36 cellular contexts compared by ENCODE assay signal in genomic region chr10:5428133-5428532, GRCh38. TPM values are rescaled to one million over a fixed set of nuclear protein-coding genes. Genes with fewer than 3 reads are reported as not detected.
A peak's percentile ranks its signal among the peaks of the same experiment; 100 is the strongest.
DNase-seq lines count a peak whose midpoint lies in the region; ATAC-seq and TF ChIP-seq lines count a peak whose summit lies in the region.
"Had no signal": no experiment of that assay in that cellular context is flagged by ENCODE, and none has a peak within 500 bp of the region (broad histone marks: within the 10 kb centered on the region; RNA-seq: fewer than 3 reads in every experiment).

No MANE protein-coding gene starts in this region.

- DNase-seq in activated T-cell treated with anti-CD3 and anti-CD28 coated beads, Interleukin-2, amount 50 U/mL, for 72 hours, result no peak
- DNase-seq in activated T-cell treated with anti-CD3 and anti-CD28 coated beads, Interleukin-2, amount 50 U/mL, for 1 hour, result no peak
- DNase-seq in coronary artery (ENCODE audit: low spot score) (no peak), mesenchymal stem cell (no peak), NCI-H1092 (lab: John Stamatoyannopoulos, UW) (no peak), T1000 (lab: John Stamatoyannopoulos, UW) (no peak)
- DNase-seq: 8988T; activated CD4-positive, alpha-beta T cell treated with anti-CD3 and anti-CD28 coated beads for 48 hours; activated gamma-delta T cell treated with Interleukin-2 at 50 U/mL for 16 hours; activated naive CD8-positive, alpha-beta T cell treated with anti-CD3 and anti-CD28 coated beads, Interleukin-2, amount 10 ng/mL, durations not matched to agents 7 days and 5 days; activated T-cell treated with anti-CD3 and anti-CD28 coated beads, Interleukin-2, amount 50 U/mL, for 24 hours; AML-193; caudate nucleus; CD4-positive, CD25-positive, alpha-beta regulatory T cell; esophagus squamous epithelium; KBM-7; kidney glomerular epithelial cell; NCI-H146; NCI-H510A; retina; SJCRH30; T-helper 9 cell had no signal

- H3K4me3 Mint-ChIP-seq in activated T-cell treated with anti-CD3 and anti-CD28 coated beads, Interleukin-2, amount 50 U/mL, for 72 hours, result no peak overlapping the region
- H3K4me3 Mint-ChIP-seq: activated naive CD8-positive, alpha-beta T cell treated with anti-CD3 and anti-CD28 coated beads, Interleukin-2, amount 10 ng/mL, durations not matched to agents 7 days and 5 days; activated T-cell treated with anti-CD3 and anti-CD28 coated beads, Interleukin-2, amount 50 U/mL, for 24 hours; CD4-positive, CD25-positive, alpha-beta regulatory T cell; dendritic cell treated with granulocyte-macrophage colony-stimulating factor and Interleukin-4, amounts not matched to agents 40 ng/mL and 50 ng/mL, for 4 days; natural killer cell treated with Interleukin-12 subunit alpha and Interleukin-12 subunit beta and Interleukin-15 and Interleukin-18, amount 100 ng/mL, for 72 hours; stimulated activated effector memory CD8-positive, alpha-beta T cell treated with anti-CD3 and anti-CD28 coated beads, Interleukin-12 subunit alpha, Interleukin-12 subunit beta, amount 100 ng/mL, for 72 hours; type B pancreatic cell had no signal

- no peak overlapping the region for H2BK15ac ChIP-seq in mesenchymal stem cell (ENCODE audit: low read depth, poor library complexity, severe bottlenecking)

- peak overlapping the region; percentile 40 for H3K27ac Mint-ChIP-seq in activated T-cell treated with anti-CD3 and anti-CD28 coated beads, Interleukin-2, amount 50 U/mL, for 72 hours
- H3K27ac Mint-ChIP-seq: activated naive CD8-positive, alpha-beta T cell treated with anti-CD3 and anti-CD28 coated beads, Interleukin-2, amount 10 ng/mL, durations not matched to agents 7 days and 5 days; activated T-cell treated with anti-CD3 and anti-CD28 coated beads, Interleukin-2, amount 50 U/mL, for 24 hours; natural killer cell treated with Interleukin-12 subunit alpha and Interleukin-12 subunit beta and Interleukin-15 and Interleukin-18, amount 100 ng/mL, for 72 hours; stimulated activated effector memory CD8-positive, alpha-beta T cell treated with anti-CD3 and anti-CD28 coated beads, Interleukin-12 subunit alpha, Interleukin-12 subunit beta, amount 100 ng/mL, for 72 hours had no signal

- peaks cover 15% of the 10 kb centered on the region for H3K79me1 ChIP-seq in mesenchymal stem cell (replicated peaks; ENCODE audit: low read length, poor library complexity, severe bottlenecking)

- H2BK12ac ChIP-seq in mesenchymal stem cell (ENCODE audit: low read length in 2 of 2), result no peak overlapping the region

- no peaks in the 10 kb centered on the region for H3K27me3 ChIP-seq in mesenchymal stem cell (ENCODE audit: control insufficient read depth in 1 of 2, insufficient read depth in 1 of 2, low read length in 2 of 2)
- H3K27me3 ChIP-seq: esophagus squamous epithelium, SJCRH30 had no signal

- no peaks in the 10 kb centered on the region for H3K4me1 Mint-ChIP-seq in activated T-cell treated with anti-CD3 and anti-CD28 coated beads, Interleukin-2, amount 50 U/mL, for 72 hours (ENCODE audit: low read depth)
- H3K4me1 Mint-ChIP-seq: stimulated activated effector memory CD8-positive, alpha-beta T cell treated with anti-CD3 and anti-CD28 coated beads, Interleukin-12 subunit alpha, Interleukin-12 subunit beta, amount 100 ng/mL, for 72 hours had no signal

- no peak overlapping the region for H2AFZ ChIP-seq in mesenchymal stem cell (ENCODE audit: low read depth, low read length)

- peaks cover 3% of the 10 kb centered on the region for H3K9me3 ChIP-seq in mesenchymal stem cell (ENCODE audit: control insufficient read depth, low read length)
- H3K9me3 ChIP-seq: esophagus squamous epithelium, SJCRH30 had no signal

- peak overlapping the region; percentile 28 for H3K9ac ChIP-seq in mesenchymal stem cell (ENCODE audit: low read length)

- H4K91ac ChIP-seq in mesenchymal stem cell (ENCODE audit: low read length), result no peak overlapping the region

- H2AK5ac ChIP-seq in mesenchymal stem cell (ENCODE audit: low read length, severe bottlenecking), result no peak overlapping the region

- H3K18ac ChIP-seq in mesenchymal stem cell (ENCODE audit: low read depth in 1 of 2, low read length in 2 of 2), result no peak overlapping the region

- H3K14ac ChIP-seq in mesenchymal stem cell (ENCODE audit: low read length in 2 of 2), result no peak overlapping the region

- no peak overlapping the region for H3K4ac ChIP-seq in mesenchymal stem cell (ENCODE audit: low read depth in 1 of 2, low read length in 2 of 2)

- no peak overlapping the region for H3K4me2 ChIP-seq in mesenchymal stem cell (ENCODE audit: low read length, poor library complexity, severe bottlenecking)

- no peak for TF ChIP-seq CTCF in coronary artery (IDR thresholded peaks at IDR 0.05)

- peaks cover 0 to 2% of the 10 kb centered on the region in 2 donors for H3K9me3 Mint-ChIP-seq in activated T-cell treated with anti-CD3 and anti-CD28 coated beads, Interleukin-2, amount 50 U/mL, for 72 hours
- H3K9me3 Mint-ChIP-seq: activated T-cell treated with anti-CD3 and anti-CD28 coated beads, Interleukin-2, amount 50 U/mL, for 24 hours; dendritic cell treated with granulocyte-macrophage colony-stimulating factor and Interleukin-4, amounts not matched to agents 40 ng/mL and 50 ng/mL, for 4 days; natural killer cell treated with Interleukin-12 subunit alpha and Interleukin-12 subunit beta and Interleukin-15 and Interleukin-18, amount 100 ng/mL, for 72 hours had no signal

- H3K36me3 Mint-ChIP-seq in activated T-cell treated with anti-CD3 and anti-CD28 coated beads, Interleukin-2, amount 50 U/mL, for 72 hours (ENCODE audit: insufficient read depth in 2 of 2), result peaks cover 4 to 16% of the 10 kb centered on the region in 2 donors

- H3K27ac ChIP-seq in coronary artery (peak overlapping the region; percentile 72), mesenchymal stem cell (ENCODE audit: low read length, poor library complexity, severe bottlenecking) (no peak overlapping the region)
- H3K27ac ChIP-seq: esophagus squamous epithelium, SJCRH30, VCaP had no signal

- H4K8ac ChIP-seq in mesenchymal stem cell (ENCODE audit: low read length), result no peak overlapping the region

- no peak overlapping the region for H2BK5ac ChIP-seq in mesenchymal stem cell (ENCODE audit: low read depth, low read length, poor library complexity, severe bottlenecking)

- H3K4me3 ChIP-seq in coronary artery, result no peak overlapping the region
- H3K4me3 ChIP-seq in mesenchymal stem cell (ENCODE audit: insufficient read depth in 1 of 2, low read depth in 1 of 2, low read length in 2 of 2), result no peak overlapping the region
- H3K4me3 ChIP-seq: esophagus squamous epithelium, lung, SJCRH30 had no signal

- no peaks in the 10 kb centered on the region for H3K4me1 ChIP-seq in mesenchymal stem cell (ENCODE audit: control insufficient read depth, insufficient read depth, low read depth, low read length)
- H3K4me1 ChIP-seq: esophagus squamous epithelium, SJCRH30 had no signal

- H3K27me3 Mint-ChIP-seq in activated T-cell treated with anti-CD3 and anti-CD28 coated beads, Interleukin-2, amount 50 U/mL, for 72 hours (ENCODE audit: low read depth), result no peaks in the 10 kb centered on the region
- H3K27me3 Mint-ChIP-seq: activated naive CD8-positive, alpha-beta T cell treated with anti-CD3 and anti-CD28 coated beads, Interleukin-2, amount 10 ng/mL, durations not matched to agents 7 days and 5 days; activated T-cell treated with anti-CD3 and anti-CD28 coated beads, Interleukin-2, amount 50 U/mL, for 24 hours; dendritic cell treated with granulocyte-macrophage colony-stimulating factor and Interleukin-4, amounts not matched to agents 40 ng/mL and 50 ng/mL, for 4 days; natural killer cell treated with Interleukin-12 subunit alpha and Interleukin-12 subunit beta and Interleukin-15 and Interleukin-18, amount 100 ng/mL, for 72 hours; type B pancreatic cell had no signal

- WGBS in mesenchymal stem cell, result 100% methylated on average over 1 of the region's 2 CpGs

- H3K23ac ChIP-seq in mesenchymal stem cell (ENCODE audit: low read length in 2 of 2), result no peak overlapping the region

- ATAC-seq in activated T-cell treated with anti-CD3 and anti-CD28 coated beads, Interleukin-2, amount 50 U/mL, for 72 hours (replicated peaks in 1 of 2), result no peak
- no peak for ATAC-seq in HG03565 (IDR thresholded peaks at IDR 0.05; ENCODE audit: unreplicated experiment)
- no peak for ATAC-seq in GM21360 (IDR thresholded peaks at IDR 0.05; ENCODE audit: unreplicated experiment)
- ATAC-seq: natural killer cell treated with Interleukin-12 subunit alpha and Interleukin-12 subunit beta and Interleukin-15 and Interleukin-18, amount 100 ng/mL, for 72 hours; stimulated activated effector memory CD8-positive, alpha-beta T cell treated with anti-CD3 and anti-CD28 coated beads, Interleukin-12 subunit alpha, Interleukin-12 subunit beta, amount 100 ng/mL, for 72 hours had no signal

- H2BK120ac ChIP-seq in mesenchymal stem cell (ENCODE audit: low read depth, low read length), result no peak overlapping the region

- H3K36me3 ChIP-seq in mesenchymal stem cell (ENCODE audit: control insufficient read depth in 1 of 2, insufficient read depth in 2 of 2, low read depth in 1 of 2, low read length in 2 of 2), result no peaks in the 10 kb centered on the region

RNA-seq across cellular contexts. Expression of gene NET1, which starts 15.8 kb away (rescaled TPM):
- total RNA-seq in activated T-cell treated with anti-CD3 and anti-CD28 coated beads, Interleukin-2, amount 50 U/mL, for 72 hours, result 10 to 100 TPM; 22.2 to 37.5 TPM
- 10.2 TPM for polyA plus RNA-seq in mesenchymal stem cell (2013, experiment 1 of 2)
- 10.9 TPM for polyA plus RNA-seq in mesenchymal stem cell (2013, experiment 2 of 2)

RNA-seq across cellular contexts. Expression of gene TUBAL3, which starts 23.5 kb away (rescaled TPM):
- not detected for total RNA-seq in activated T-cell treated with anti-CD3 and anti-CD28 coated beads, Interleukin-2, amount 50 U/mL, for 72 hours
- polyA plus RNA-seq in mesenchymal stem cell (2013, experiment 1 of 2), result not detected
- polyA plus RNA-seq in mesenchymal stem cell (2013, experiment 2 of 2), result not detected
- total RNA-seq: activated CD8-positive, alpha-beta memory T cell treated with anti-CD3 and anti-CD28 coated beads for 36 hours; activated naive CD8-positive, alpha-beta T cell treated with anti-CD3 and anti-CD28 coated beads, Interleukin-2, amount 10 ng/mL, durations not matched to agents 7 days and 5 days; astrocyte; CD4-positive, CD25-positive, alpha-beta regulatory T cell; frontal cortex; H4; omental fat pad; SJCRH30; skeletal muscle tissue had no signal
